ENCODE assay signal across 23 cellular contexts in the genomic region with DNA sequence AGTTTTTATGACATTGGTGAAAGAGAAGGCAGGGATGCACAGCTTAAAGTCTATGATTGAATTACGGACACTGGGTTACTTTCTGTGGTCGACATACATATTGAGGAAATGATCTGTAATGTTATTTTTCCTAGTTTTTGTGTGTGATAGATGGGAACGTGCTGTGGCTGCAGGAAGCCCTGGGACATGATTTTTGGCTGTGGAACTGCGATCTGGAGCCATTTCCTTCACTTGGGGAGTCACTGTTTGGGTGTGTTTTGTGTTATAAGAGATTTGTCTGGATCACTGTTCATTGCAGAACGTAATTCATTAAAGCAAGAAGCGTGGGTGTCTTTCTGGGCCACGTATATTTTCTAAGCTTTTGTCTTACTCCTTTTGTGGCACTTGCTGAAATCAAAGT. TPM values are rescaled to one million over a fixed set of nuclear protein-coding genes. Genes with fewer than 3 reads are reported as not detected.
DNase-seq lines count a peak whose midpoint lies in the region; ATAC-seq and TF ChIP-seq lines count a peak whose summit lies in the region.
"Had no signal": no experiment of that assay in that cellular context is flagged by ENCODE, and none has a peak within 500 bp of the region (broad histone marks: within the 10 kb centered on the region; RNA-seq: fewer than 3 reads in every experiment).

No MANE protein-coding gene starts in this region.

- no peak overlapping the region for H2AK5ac ChIP-seq in IMR-90 (ENCODE audit: low read depth, low read length)

- H3K4me1 ChIP-seq in ACC112 (ENCODE audit: control insufficient read depth, insufficient read depth, low read length, unreplicated experiment) (peaks cover 8% of the 10 kb centered on the region), IMR-90 (ENCODE audit: control insufficient read depth, insufficient read depth, low read length) (no peaks in the 10 kb centered on the region)
- H3K4me1 ChIP-seq: HAP-1 had no signal

- no TSS peak for BruUV-seq in IMR-90 (replicated peaks; lab: Mats Ljungman, UMichigan)

- ATAC-seq in IMR-90 (ENCODE audit: low read depth) (no peak), GM21619 (IDR thresholded peaks at IDR 0.05; ENCODE audit: unreplicated experiment) (no peak)
- ATAC-seq: GM12878, GM23338, K562, Right ventricle myocardium inferior had no signal

- no peak overlapping the region for H4K91ac ChIP-seq in IMR-90 (ENCODE audit: insufficient read depth, low read depth, low read length)

- 70% methylated on average over 2 of the region's 7 CpGs; no CpG with 5 or more reads in 1 of the 2 experiments for WGBS in IMR-90 (ENCODE audit: extremely low coverage in 2 of 2, insufficient read length in 1 of 2), 2 experiments

- H3K27me3 ChIP-seq in ACC112 (ENCODE audit: insufficient read depth, low read length) (no peaks in the 10 kb centered on the region), IMR-90 (ENCODE audit: control insufficient read depth, insufficient read depth, low read length) (no peaks in the 10 kb centered on the region)
- H3K27me3 ChIP-seq: BLaER1 treated with 17β-estradiol and CSF1 and Interleukin-3, amounts not matched to agents 10 nM and 100 nM; MG63 had no signal

- no peak overlapping the region for H3K9ac ChIP-seq in IMR-90 (ENCODE audit: low read depth, low read length)
- H3K9ac ChIP-seq: BLaER1 treated with 17β-estradiol and CSF1 and Interleukin-3, amounts not matched to agents 10 nM and 100 nM had no signal

- H3K4me3 Mint-ChIP-seq in activated naive CD4-positive, alpha-beta T cell treated with anti-CD3 and anti-CD28 coated beads, Interleukin-2, amount 10 ng/mL, durations not matched to agents 7 days and 5 days: no peak overlapping the region
- H3K4me3 Mint-ChIP-seq: CD4-positive, alpha-beta memory T cell; GM23338 had no signal

- no peak overlapping the region for H2BK5ac ChIP-seq in IMR-90 (ENCODE audit: low read depth, low read length, poor library complexity, severe bottlenecking)

- dilution Hi-C loops in IMR-90 (cut with HindIII; ENCODE audit: low sequenced_read_pairs, unreplicated experiment): no loop called here

- H2AFZ ChIP-seq in ACC112 (ENCODE audit: low read length, unreplicated experiment): peak overlapping the region; percentile 16
- H2AFZ ChIP-seq in IMR-90 (replicated peaks; ENCODE audit: low read length, poor library complexity): no peak overlapping the region
- H2AFZ ChIP-seq: GM23338 had no signal

- no peak for TF ChIP-seq RAD21 in IMR-90 (IDR thresholded peaks at IDR 0.05; ENCODE audit: low read length)

- no peak overlapping the region for H4K5ac ChIP-seq in IMR-90 (ENCODE audit: low read depth, low read length)

- no peaks in the 10 kb centered on the region for H3K36me3 ChIP-seq in ACC112 (ENCODE audit: insufficient read depth, low read length)
- no peaks in the 10 kb centered on the region for H3K36me3 ChIP-seq in IMR-90 (ENCODE audit: control insufficient read depth, insufficient read depth, low read length)
- H3K36me3 ChIP-seq: BLaER1 treated with 17β-estradiol and CSF1 and Interleukin-3, amounts not matched to agents 10 nM and 100 nM; HAP-1; MG63 had no signal

- no peak overlapping the region for H2AK9ac ChIP-seq in IMR-90 (replicated peaks; ENCODE audit: low read depth, low read length, poor library complexity)

- H2BK15ac ChIP-seq in IMR-90 (ENCODE audit: low read depth, low read length): no peak overlapping the region

- no peaks in the 10 kb centered on the region for H3K27me3 Mint-ChIP-seq in activated naive CD4-positive, alpha-beta T cell treated with anti-CD3 and anti-CD28 coated beads, Interleukin-2, amount 10 ng/mL, durations not matched to agents 7 days and 5 days

- no peak overlapping the region for H3K4me2 ChIP-seq in IMR-90 (ENCODE audit: low read depth, low read length)
- H3K4me2 ChIP-seq: BLaER1 treated with 17β-estradiol and CSF1 and Interleukin-3, amounts not matched to agents 10 nM and 100 nM; GM23338 had no signal

- H4K8ac ChIP-seq in IMR-90 (ENCODE audit: low read depth in 2 of 2, low read length in 2 of 2): no peak overlapping the region

- in situ Hi-C loops in IMR-90 (cut with MboI; ENCODE audit: low sequenced_read_pairs): no loop called here

- no peaks in the 10 kb centered on the region for H3K79me2 ChIP-seq in ACC112 (ENCODE audit: control insufficient read depth, insufficient read depth, low read length, unreplicated experiment)

- no peaks in the 10 kb centered on the region for H3K9me3 Mint-ChIP-seq in activated naive CD4-positive, alpha-beta T cell treated with anti-CD3 and anti-CD28 coated beads, Interleukin-2, amount 10 ng/mL, durations not matched to agents 7 days and 5 days
- H3K9me3 Mint-ChIP-seq: CD4-positive, alpha-beta memory T cell; GM23338 had no signal

- H3K4me3 ChIP-seq in ACC112 (ENCODE audit: low read depth, low read length): 0 out of 2 replicates have a peak overlapping the region, but pooled peaks have one; percentile 9
- H3K4me3 ChIP-seq in IMR-90 (ENCODE audit: insufficient read depth, low read depth, low read length): no peak overlapping the region
- H3K4me3 ChIP-seq: BLaER1 treated with 17β-estradiol and CSF1 and Interleukin-3, amounts not matched to agents 10 nM and 100 nM; GM12878; GM23338; HAP-1; K562; MG63 had no signal

- H3K27ac Mint-ChIP-seq in activated naive CD4-positive, alpha-beta T cell treated with anti-CD3 and anti-CD28 coated beads, Interleukin-2, amount 10 ng/mL, durations not matched to agents 7 days and 5 days: no peak overlapping the region
- H3K27ac Mint-ChIP-seq: GM23338 had no signal

- H4K20me1 ChIP-seq in IMR-90 (ENCODE audit: insufficient read depth, low read length): no peaks in the 10 kb centered on the region
- H4K20me1 ChIP-seq: BLaER1 treated with 17β-estradiol and CSF1 and Interleukin-3, amounts not matched to agents 10 nM and 100 nM had no signal

- H3K14ac ChIP-seq in IMR-90 (replicated peaks; ENCODE audit: low read depth, low read length): peak overlapping the region; percentile 30; the same call in 1 of the 2 replicates

- H3K79me1 ChIP-seq in IMR-90 (ENCODE audit: low read depth in 1 of 2, low read length in 2 of 2): no peaks in the 10 kb centered on the region

- H3K4ac ChIP-seq in IMR-90 (ENCODE audit: low read depth, low read length): no peak overlapping the region

- CTCF ChIA-PET in IMR-90 (lab: Yijun Ruan, JAX): no interaction called here
- CTCF ChIA-PET in activated naive CD4-positive, alpha-beta T cell treated with anti-CD3 and anti-CD28 coated beads, Interleukin-2, amount 10 ng/mL, durations not matched to agents 7 days and 5 days (lab: Charles Lee): no interaction called here

- no peak for TF ChIP-seq POLR2A in IMR-90 (IDR thresholded peaks at IDR 0.05; ENCODE audit: low read depth, low read length)

- DNase-seq in IMR-90 (no peak), dermis microvascular lymphatic vessel endothelial cell (ENCODE audit: low read depth in 2 of 2) (peak; percentile 47 to 70), lung microvascular endothelial cell (ENCODE audit: low read depth in 2 of 2) (peak; percentile 41 to 80), Ammon's horn (ENCODE audit: low spot score) (no peak), mucosa of gallbladder (ENCODE audit: low spot score) (no peak)
- DNase-seq in activated naive CD4-positive, alpha-beta T cell treated with anti-CD3 and anti-CD28 coated beads, Interleukin-2, amount 10 ng/mL, durations not matched to agents 7 days and 5 days: no peak
- DNase-seq: CD4-positive, alpha-beta memory T cell; DND-41; MG63; NCI-H1048; NCI-H1417 treated with DMSO at 0.1 percent for 48 hours; NCI-H187; NCI-H446; NCI-H526; OCI-M1 had no signal

- intact Hi-C loops in IMR-90 (cut with micrococcal nuclease): no loop called here

- H3K36me3 Mint-ChIP-seq in activated naive CD4-positive, alpha-beta T cell treated with anti-CD3 and anti-CD28 coated beads, Interleukin-2, amount 10 ng/mL, durations not matched to agents 7 days and 5 days: no peaks in the 10 kb centered on the region
- H3K36me3 Mint-ChIP-seq: CD4-positive, alpha-beta memory T cell had no signal

- H3K23ac ChIP-seq in IMR-90 (ENCODE audit: low read depth, low read length): peak overlapping the region; percentile 11; the same call in 1 of the 2 replicates

- H3K9me1 ChIP-seq in IMR-90 (ENCODE audit: insufficient read depth, low read length): peaks cover 3% of the 10 kb centered on the region; the same call in 1 of the 2 replicates

- no peaks in the 10 kb centered on the region for H3K9me3 ChIP-seq in IMR-90 (ENCODE audit: control insufficient read depth, insufficient read depth, low read length)
- H3K9me3 ChIP-seq: BLaER1 treated with 17β-estradiol and CSF1 and Interleukin-3, amounts not matched to agents 10 nM and 100 nM; HAP-1; MG63 had no signal

- no peak overlapping the region for H3K56ac ChIP-seq in IMR-90 (ENCODE audit: extremely low read depth, insufficient read depth, low read length)

- TF ChIP-seq CTCF in IMR-90 (conservative IDR thresholded peaks at IDR 0.05; ENCODE audit: low read depth, low read length): no peak

- H3K4me1 Mint-ChIP-seq in activated naive CD4-positive, alpha-beta T cell treated with anti-CD3 and anti-CD28 coated beads, Interleukin-2, amount 10 ng/mL, durations not matched to agents 7 days and 5 days: peaks cover 16% of the 10 kb centered on the region
- H3K4me1 Mint-ChIP-seq: GM23338 had no signal

- POLR2A ChIA-PET in IMR-90 (lab: Charles Lee; ENCODE audit: unreplicated experiment): no interaction called here

- no peak overlapping the region for H3K27ac ChIP-seq in ACC112 (ENCODE audit: low read depth, low read length)
- H3K27ac ChIP-seq in IMR-90 (ENCODE audit: insufficient read depth, low read length): no peak overlapping the region
- H3K27ac ChIP-seq: BLaER1 treated with 17β-estradiol and CSF1 and Interleukin-3, amounts not matched to agents 10 nM and 100 nM had no signal

- no peak overlapping the region for H3K18ac ChIP-seq in IMR-90 (ENCODE audit: low read depth, low read length)

- H2BK120ac ChIP-seq in IMR-90 (ENCODE audit: low read depth, low read length): no peak overlapping the region

- H2BK20ac ChIP-seq in IMR-90 (ENCODE audit: low read depth, low read length): no peak overlapping the region

TF ChIP-seq in IMR-90, 13 proteins besides CTCF, POLR2A, EP300 and RAD21:
- no peak for TF ChIP-seq FOS (IDR thresholded peaks at IDR 0.05; ENCODE audit: low read depth, low read length)
- TF ChIP-seq, protein P1, sequence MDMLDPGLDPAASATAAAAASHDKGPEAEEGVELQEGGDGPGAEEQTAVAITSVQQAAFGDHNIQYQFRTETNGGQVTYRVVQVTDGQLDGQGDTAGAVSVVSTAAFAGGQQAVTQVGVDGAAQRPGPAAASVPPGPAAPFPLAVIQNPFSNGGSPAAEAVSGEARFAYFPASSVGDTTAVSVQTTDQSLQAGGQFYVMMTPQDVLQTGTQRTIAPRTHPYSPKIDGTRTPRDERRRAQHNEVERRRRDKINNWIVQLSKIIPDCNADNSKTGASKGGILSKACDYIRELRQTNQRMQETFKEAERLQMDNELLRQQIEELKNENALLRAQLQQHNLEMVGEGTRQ (IDR thresholded peaks at IDR 0.05; ENCODE audit: low read depth, low read length): no peak

RNA-seq across cellular contexts. Expression of a gene that starts 59.7 kb away (rescaled TPM):
- 4.7 and 5.6 TPM in 2 replicates for total RNA-seq in IMR-90 (2012; rRNA removed)
- polyA plus RNA-seq in IMR-90 (2012; rRNA removed): 2.4 and 3.1 TPM in 2 replicates
- 1.3 and 4.4 TPM in 2 replicates for polyA plus RNA-seq in IMR-90 (2012; cell fraction: cytosol; rRNA removed)
- 2.7 and 10.6 TPM in 2 replicates for polyA plus RNA-seq in IMR-90 (2012; cell fraction: nucleus; rRNA removed; ENCODE audit: low replicate concordance)
- total RNA-seq in dermis microvascular lymphatic vessel endothelial cell: 12.8 and 15.9 TPM in 2 replicates
- 10.2 and 17.9 TPM in 2 replicates for total RNA-seq in lung microvascular endothelial cell
- 24.6 TPM for total RNA-seq in mucosa of gallbladder

Comparison
In these comparisons a context has a peak if more than half of its experiments do, and no peak if none do; other contexts are left out.
1. DNase-seq: peak in dermis microvascular lymphatic vessel endothelial cell (2 of 2) and lung microvascular endothelial cell (2 of 2); none in IMR-90 (single experiment), Ammon's horn (single experiment), mucosa of gallbladder (single experiment) and activated naive CD4-positive, alpha-beta T cell treated with anti-CD3 and anti-CD28 coated beads, Interleukin-2, amount 10 ng/mL, durations not matched to agents 7 days and 5 days (single experiment).